Comparison of ENCODE assay signal across 33 cellular contexts in genomic region chr14:97162621-97163020, GRCh38.
"Had no signal": no experiment of that assay in that cellular context is flagged by ENCODE, and none has a peak within 500 bp of the region (broad histone marks: within the 10 kb centered on the region; RNA-seq: fewer than 3 reads in every experiment).

No MANE protein-coding gene starts in this region.

- H3K27ac Mint-ChIP-seq: activated B cell treated with CpG ODN at 0.5 μM for 24 hours; activated CD8-positive, alpha-beta T cell treated with anti-CD3 and anti-CD28 coated beads for 36 hours; activated naive CD8-positive, alpha-beta T cell; activated T-helper 17 cell treated with anti-CD3 and anti-CD28 coated beads, Interleukin-2, amount 50 U/mL, for 72 hours; dendritic cell treated with granulocyte-macrophage colony-stimulating factor and Interleukin-4, amounts not matched to agents 40 ng/mL and 50 ng/mL, for 4 days; endodermal cell had no signal

- H3K4me3 ChIP-seq: coronary artery, dorsolateral prefrontal cortex, heart left ventricle had no signal

- H3K36me3 ChIP-seq: brain microvascular endothelial cell, heart left ventricle had no signal

- H3K4me3 Mint-ChIP-seq: activated B cell treated with CpG ODN at 0.5 μM for 24 hours; activated CD8-positive, alpha-beta T cell treated with anti-CD3 and anti-CD28 coated beads for 36 hours; activated naive CD8-positive, alpha-beta T cell; activated T-cell treated with anti-CD3 and anti-CD28 coated beads, Interleukin-2, amount 50 U/mL, for 4 hours; activated T-helper 17 cell treated with anti-CD3 and anti-CD28 coated beads, Interleukin-2, amount 50 U/mL, for 72 hours; central memory CD8-positive, alpha-beta T cell; dendritic cell treated with granulocyte-macrophage colony-stimulating factor and Interleukin-4, amounts not matched to agents 40 ng/mL and 50 ng/mL, for 4 days; endodermal cell had no signal

- H3K27me3 ChIP-seq: brain microvascular endothelial cell, heart left ventricle had no signal

- H3K27ac ChIP-seq: brain microvascular endothelial cell, coronary artery, dorsolateral prefrontal cortex, heart left ventricle, VCaP had no signal

- H3K4me1 ChIP-seq: heart left ventricle had no signal

- FAIRE-seq: astrocyte, bronchial epithelial cell, frontal cortex, TTC549 had no signal

- DNase-seq: activated B cell treated with CpG ODN at 0.5 μM for 24 hours; activated CD4-positive, alpha-beta T cell treated with anti-CD3 and anti-CD28 coated beads for 48 hours; activated CD4-positive, alpha-beta T cell treated with anti-CD3 and anti-CD28 coated beads, Interleukin-2, amount 50 U/mL, for 1 hour; activated CD4-positive, alpha-beta T cell treated with anti-CD3 and anti-CD28 coated beads, Interleukin-2, amount 50 U/mL, for 48 hours; activated CD8-positive, alpha-beta memory T cell treated with anti-CD3 and anti-CD28 coated beads for 24 hours; activated CD8-positive, alpha-beta T cell treated with anti-CD3 and anti-CD28 coated beads for 36 hours; activated effector memory CD4-positive, alpha-beta T cell treated with Interleukin-2 at 50 U/mL for 16 hours; activated gamma-delta T cell treated with Interleukin-2 at 50 U/mL for 16 hours; activated naive CD4-positive, alpha-beta T cell treated with anti-CD3 and anti-CD28 coated beads, Interleukin-2, amount 50 U/mL, for 16 hours; activated naive CD4-positive, alpha-beta T cell treated with Interleukin-2 at 50 U/mL for 16 hours; activated T-cell treated with anti-CD3 and anti-CD28 coated beads, Interleukin-2, amount 50 U/mL, for 4 hours; amniotic stem cell; anterior cingulate cortex; brain microvascular endothelial cell; dorsolateral prefrontal cortex; effector memory CD4-positive, alpha-beta T cell; endodermal cell; foreskin fibroblast; glutamatergic neuron; heart left ventricle; T-helper 2 cell had no signal

- ATAC-seq: activated CD4-positive, CD25-positive, alpha-beta regulatory T cell treated with anti-CD3 and anti-CD28 coated beads, Interleukin-2, amount 50 U/mL, for 24 hours; activated CD8-positive, alpha-beta T cell treated with anti-CD3 and anti-CD28 coated beads for 36 hours; activated T-cell treated with anti-CD3 and anti-CD28 coated beads, Interleukin-2, amount 50 U/mL, for 4 hours; activated T-helper 17 cell treated with anti-CD3 and anti-CD28 coated beads, Interleukin-2, amount 50 U/mL, for 72 hours; esophagus mucosa; heart left ventricle had no signal

- H3K27me3 Mint-ChIP-seq: activated CD8-positive, alpha-beta T cell treated with anti-CD3 and anti-CD28 coated beads for 36 hours; activated naive CD8-positive, alpha-beta T cell had no signal

- H3K4me1 Mint-ChIP-seq: activated B cell treated with CpG ODN at 0.5 μM for 24 hours; activated T-helper 17 cell treated with anti-CD3 and anti-CD28 coated beads, Interleukin-2, amount 50 U/mL, for 72 hours; central memory CD8-positive, alpha-beta T cell; endodermal cell had no signal
